ENCODE assay signal across 8 cellular contexts in genomic region chr5:172716796-172717313, GRCh38. TPM values are rescaled to one million over a fixed set of nuclear protein-coding genes. Genes with fewer than 3 reads are reported as not detected.
DNase-seq lines count a peak whose midpoint lies in the region; ATAC-seq and TF ChIP-seq lines count a peak whose summit lies in the region.

No MANE protein-coding gene starts in this region.

- 11% methylated on average over 5 of the region's 20 CpGs; no CpG with 5 or more reads in 1 of the 2 donors for WGBS in gastroesophageal sphincter (ENCODE audit: low coverage in 1 of 2), 2 donors

- DNase-seq in GM10248 (ENCODE audit: extremely low spot score) (peak; percentile 81), KG1 (lab: John Stamatoyannopoulos, UW) (peak; percentile 70), SHP77 treated with DMSO at 0.1 percent for 48 hours (lab: John Stamatoyannopoulos, UW) (peak; percentile 52), activated gamma-delta T cell treated with Interleukin-2 at 50 U/mL for 16 hours (peak; percentile 85), osteoblast (ENCODE audit: insufficient read length, low spot score, missing footprints) (peak; percentile 96), superior temporal gyrus (ENCODE audit: extremely low spot score) (peak; percentile 92)

- H3K4me2 ChIP-seq in osteoblast (ENCODE audit: insufficient read depth, low read length): peak overlapping the region; percentile 55

- H3K4me3 ChIP-seq in gastroesophageal sphincter (no peak overlapping the region), osteoblast (ENCODE audit: insufficient read depth, low read length) (peak overlapping the region; percentile 11)

- TF ChIP-seq CTCF in GM10248 (IDR thresholded peaks at IDR 0.05; ENCODE audit: control extremely low read depth, extremely low read depth, low read depth, missing control alignments): peak; percentile 78
- peak; percentile 82 to 96 (median 93) for TF ChIP-seq CTCF in gastroesophageal sphincter (IDR thresholded peaks at IDR 0.05)
- peak; percentile 86 for TF ChIP-seq CTCF in osteoblast (IDR thresholded peaks at IDR 0.05; ENCODE audit: extremely low read depth, low read depth, low read length)

- TF ChIP-seq EP300 in gastroesophageal sphincter (IDR thresholded peaks at IDR 0.05): no peak

- H3K36me3 ChIP-seq in gastroesophageal sphincter: no peaks in the 10 kb centered on the region
- H3K36me3 ChIP-seq in osteoblast (ENCODE audit: insufficient read depth, low read length): no peaks in the 10 kb centered on the region

- CTCF ChIA-PET in GM10248 (lab: Yijun Ruan, JAX): interaction anchor here (0.7 to 3.0 kb wide), 28 partner anchors 8 to 615 kb away, joined by 3 to 41 read pairs (median 4); partner anchors contain the start of gene DUSP1

- H3K4me1 ChIP-seq in gastroesophageal sphincter: peaks cover 0 to 57% (median 29%) of the 10 kb centered on the region in 3 donors
- H3K4me1 ChIP-seq in osteoblast (ENCODE audit: insufficient read depth, low read length): peaks cover 17% of the 10 kb centered on the region

- H3K27me3 ChIP-seq in gastroesophageal sphincter (no peaks in the 10 kb centered on the region), osteoblast (ENCODE audit: insufficient read depth, low read length) (no peaks in the 10 kb centered on the region)

- H3K79me2 ChIP-seq in osteoblast (ENCODE audit: insufficient read depth, low read length): no peaks in the 10 kb centered on the region

- no peaks in the 10 kb centered on the region for H4K20me1 ChIP-seq in osteoblast (ENCODE audit: insufficient read depth, low read length)

- peak; percentile 66 for ATAC-seq in gastroesophageal sphincter
- ATAC-seq in GM18861 (IDR thresholded peaks at IDR 0.05; ENCODE audit: unreplicated experiment): no peak

- no peak for TF ChIP-seq POLR2A in gastroesophageal sphincter (IDR thresholded peaks at IDR 0.05)

- peak overlapping the region; percentile 58 for H2AFZ ChIP-seq in osteoblast (ENCODE audit: low read length)

- H3K9me3 ChIP-seq in gastroesophageal sphincter: no peaks in the 10 kb centered on the region
- no peaks in the 10 kb centered on the region for H3K9me3 ChIP-seq in osteoblast (ENCODE audit: low read depth, low read length)

- POLR2A ChIA-PET in GM10248 (lab: Yijun Ruan, JAX): interaction anchor here (0.6 kb wide), 1 partner anchor 132 kb away, joined by 3 read pairs; no protein-coding TSS in a partner anchor

- H3K27ac ChIP-seq in gastroesophageal sphincter (peak overlapping the region in 3 of 4 donors; percentile 68 to 79 (median 74)), osteoblast (ENCODE audit: low read depth, low read length) (peak overlapping the region; percentile 31)

RNA-seq across cellular contexts. Expression of gene DUSP1, which starts 54.1 kb away (rescaled TPM):
- total RNA-seq in gastroesophageal sphincter (100 to 1,000 TPM; 488 to 965 (median 649) TPM), osteoblast (69.2 and 74.6 TPM in 2 replicates)
